In genomic region chr1:155084722-155085503, GRCh38 we compare ENCODE assay signal across 1 cellular context.
A peak's percentile ranks its signal among the peaks of the same experiment; 100 is the strongest.
TF ChIP-seq lines count a peak whose summit lies in the region.

No MANE protein-coding gene starts in this region.

TF ChIP-seq in HepG2, 621 proteins besides CTCF, POLR2A, EP300 and RAD21 (continued from another document and continues in another):
- TF ChIP-seq PRDM4 (CRISPR knock-in tag; IDR thresholded peaks at IDR 0.05; ENCODE audit: borderline replicate concordance) (no peak), KMT2A (CRISPR knock-in tag; IDR thresholded peaks at IDR 0.05) (peak; percentile 61), ZNF33A (CRISPR knock-in tag; IDR thresholded peaks at IDR 0.05; ENCODE audit: borderline replicate concordance) (no peak), HBP1 (CRISPR knock-in tag; IDR thresholded peaks at IDR 0.05; ENCODE audit: low read depth) (no peak), SNAPC4 (CRISPR knock-in tag; IDR thresholded peaks at IDR 0.05) (peak; percentile 55; the same call in 1 of the 2 replicates), ZNF639 (CRISPR knock-in tag; conservative IDR thresholded peaks at IDR 0.05) (no peak; the same call in 1 of the 2 replicates), ZNF629 (CRISPR knock-in tag; conservative IDR thresholded peaks at IDR 0.05) (no peak), PITX1 (CRISPR knock-in tag; IDR thresholded peaks at IDR 0.05) (0 out of 2 replicates have a peak, but pooled peaks have one; percentile 15), AGO1 (IDR thresholded peaks at IDR 0.05; ENCODE audit: low read depth, low read length, poor library complexity, severe bottlenecking) (no peak), ARID4A (CRISPR knock-in tag; IDR thresholded peaks at IDR 0.05; ENCODE audit: borderline replicate concordance) (peak; percentile 81), PAF1 (CRISPR knock-in tag; IDR thresholded peaks at IDR 0.05) (no peak), ZFP36L2 (CRISPR knock-in tag; IDR thresholded peaks at IDR 0.05) (no peak), AKAP8 (CRISPR knock-in tag; IDR thresholded peaks at IDR 0.05) (no peak), THRA (CRISPR knock-in tag; IDR thresholded peaks at IDR 0.05; ENCODE audit: borderline replicate concordance) (0 out of 2 replicates have a peak, but pooled peaks have one; percentile 60), NFE2 (CRISPR knock-in tag; IDR thresholded peaks at IDR 0.05) (no peak), AHR (CRISPR knock-in tag; IDR thresholded peaks at IDR 0.05) (peak; percentile 75; the same call in 1 of the 2 replicates), ZNF441 (CRISPR knock-in tag; IDR thresholded peaks at IDR 0.05; ENCODE audit: borderline replicate concordance) (peak; percentile 21; the same call in 1 of the 2 replicates), ZNF678 (CRISPR knock-in tag; IDR thresholded peaks at IDR 0.05) (no peak), NR2F1 (CRISPR knock-in tag; IDR thresholded peaks at IDR 0.05) (no peak), KDM2A (CRISPR knock-in tag; IDR thresholded peaks at IDR 0.05; ENCODE audit: borderline replicate concordance, low read depth) (peak; percentile 95), ISX (CRISPR knock-in tag; conservative IDR thresholded peaks at IDR 0.05) (no peak), RFXAP (CRISPR knock-in tag; IDR thresholded peaks at IDR 0.05; ENCODE audit: borderline replicate concordance) (peak; percentile 56; the same call in 1 of the 2 replicates), TFE3 (CRISPR knock-in tag; IDR thresholded peaks at IDR 0.05) (no peak), POLR2AphosphoS5 (IDR thresholded peaks at IDR 0.05; ENCODE audit: low read depth, low read length) (peak; percentile 80), THAP9 (CRISPR knock-in tag; IDR thresholded peaks at IDR 0.05; ENCODE audit: borderline replicate concordance) (no peak; the same call in 1 of the 2 replicates)
